Comparison of ENCODE assay signal across 8 cellular contexts in the genomic region with DNA sequence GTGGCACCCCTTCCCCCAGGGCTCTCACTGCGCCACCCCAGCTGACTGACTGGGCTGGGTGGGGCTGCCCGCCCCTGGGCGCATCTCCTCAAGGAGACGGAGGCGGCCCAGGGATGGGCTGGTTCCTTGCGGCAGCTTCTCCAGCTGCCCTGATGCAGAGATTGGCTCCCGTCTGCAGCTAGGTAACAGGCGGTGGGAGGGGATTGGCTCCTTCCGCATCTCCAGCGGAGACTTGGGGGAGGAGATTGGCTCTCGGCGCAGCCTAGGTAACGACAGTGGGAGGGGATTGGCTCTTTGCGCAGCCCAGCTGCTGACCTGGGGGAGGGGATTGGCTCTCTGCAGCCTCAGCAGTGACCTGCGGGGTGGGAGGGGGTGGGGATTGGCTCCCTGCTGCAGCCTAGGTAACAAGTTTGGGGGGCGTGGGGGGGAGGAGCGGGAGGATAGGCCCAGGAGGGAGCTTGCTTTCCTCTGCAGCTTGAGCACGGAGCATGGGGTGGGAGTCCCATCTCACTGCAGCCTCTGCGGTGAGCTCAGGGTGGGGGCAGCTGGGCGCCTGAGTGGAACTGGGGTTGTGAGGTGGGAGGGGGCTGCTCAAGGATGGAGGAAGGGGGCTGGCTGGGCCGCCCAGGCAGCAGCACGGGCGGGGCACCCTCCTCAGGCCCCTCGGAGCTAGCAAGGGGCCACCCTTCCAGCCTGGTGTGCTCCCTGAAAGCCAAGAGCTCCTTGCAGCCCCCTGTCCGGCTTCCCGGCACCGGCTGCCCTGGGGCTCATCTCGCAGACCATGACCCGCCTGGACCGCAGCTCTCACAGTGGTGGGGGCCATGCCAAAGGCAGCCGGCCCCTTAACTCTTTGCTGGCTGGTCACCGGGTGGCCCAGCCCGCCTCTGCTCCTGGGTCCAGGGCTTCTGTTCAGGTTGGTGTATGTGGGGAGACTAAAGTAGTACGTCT. TPM values are rescaled to one million over a fixed set of nuclear protein-coding genes. Genes with fewer than 3 reads are reported as not detected.
DNase-seq lines count a peak whose midpoint lies in the region; ATAC-seq and TF ChIP-seq lines count a peak whose summit lies in the region.

No MANE protein-coding gene starts in this region.

- H3K9me3 Mint-ChIP-seq in GM23338 (no peaks in the 10 kb centered on the region), chondrocyte (ENCODE audit: low read depth) (no peaks in the 10 kb centered on the region), T-cell (no peaks in the 10 kb centered on the region)

- no peaks in the 10 kb centered on the region for H3K27me3 ChIP-seq in GM23338 (ENCODE audit: insufficient read depth)
- no peaks in the 10 kb centered on the region for H3K27me3 ChIP-seq in subcutaneous abdominal adipose tissue (ENCODE audit: control insufficient read depth in 5 of 5, insufficient read depth in 4 of 5, low read length in 5 of 5)

- H4K20me1 ChIP-seq in GM23338 (replicated peaks; ENCODE audit: insufficient read depth) = peaks cover 32% of the 10 kb centered on the region; the same call in 1 of the 2 replicates

- peak; percentile 99 for DNase-seq in GM23338 (ENCODE audit: low spot score)
- peak; percentile 41 to 79 for DNase-seq in NCI-H524 (lab: John Stamatoyannopoulos, UW)
- no peak for DNase-seq in chondrocyte (ENCODE audit: low spot score)
- DNase-seq in left kidney (ENCODE audit: low read depth, low spot score) = peak; percentile 98
- no peak for DNase-seq in T-cell

- H3K4me3 Mint-ChIP-seq in GM23338 (peak overlapping the region; percentile 98), chondrocyte (ENCODE audit: unreplicated experiment) (peak overlapping the region; percentile 94), T-cell (no peak overlapping the region)

- H3K9me2 ChIP-seq in GM23338 (ENCODE audit: insufficient read depth) = no peaks in the 10 kb centered on the region

- peaks cover 20% of the 10 kb centered on the region for H3K27me3 Mint-ChIP-seq in GM23338 (ENCODE audit: insufficient read depth, low read depth, poor library complexity)
- H3K27me3 Mint-ChIP-seq in chondrocyte (ENCODE audit: low read depth) = no peaks in the 10 kb centered on the region
- H3K27me3 Mint-ChIP-seq in T-cell = no peaks in the 10 kb centered on the region

- H3K27ac ChIP-seq in GM23338 (ENCODE audit: low read depth) (peak overlapping the region; percentile 94), subcutaneous abdominal adipose tissue (ENCODE audit: low read depth, low read length) (peak overlapping the region; percentile 93)

- H3K4me3 ChIP-seq in GM23338 (peak overlapping the region; percentile 99), subcutaneous abdominal adipose tissue (ENCODE audit: low read depth in 1 of 5, low read length in 5 of 5) (peak overlapping the region; percentile 27 to 52 (median 29))

- H3K4me1 ChIP-seq in GM23338 (ENCODE audit: insufficient read depth) (peaks cover 65% of the 10 kb centered on the region), subcutaneous abdominal adipose tissue (ENCODE audit: control insufficient read depth in 5 of 5, insufficient read depth in 5 of 5, low read length in 5 of 5) (peaks cover 32 to 76% (median 67%) of the 10 kb centered on the region in 5 donors)

- CTCF ChIA-PET in T-cell (lab: Charles Lee) = no interaction called here

- H3K4me1 Mint-ChIP-seq in GM23338 (peaks cover 84% of the 10 kb centered on the region), chondrocyte (ENCODE audit: low read depth) (peaks cover 86% of the 10 kb centered on the region), T-cell (peaks cover 54 to 57% (median 56%) of the 10 kb centered on the region in 3 donors)

- no peaks in the 10 kb centered on the region for H3K9me3 ChIP-seq in subcutaneous abdominal adipose tissue (ENCODE audit: control insufficient read depth in 5 of 5, low read length in 5 of 5)

- H3K36me3 ChIP-seq in GM23338 (ENCODE audit: insufficient read depth) = peaks cover 39% of the 10 kb centered on the region
- H3K36me3 ChIP-seq in subcutaneous abdominal adipose tissue (ENCODE audit: control insufficient read depth in 5 of 5, insufficient read depth in 5 of 5, low read length in 5 of 5) = peaks cover 8 to 67% (median 53%) of the 10 kb centered on the region in 5 donors

- POLR2A ChIA-PET in T-cell (lab: Charles Lee) = interaction anchor here (0.5 kb wide), 2 partner anchors 26 to 1133 kb away, joined by 3 read pairs; no protein-coding TSS in a partner anchor

- H3K79me2 ChIP-seq in GM23338 (replicated peaks; ENCODE audit: insufficient read depth) = peaks cover 85% of the 10 kb centered on the region

- ATAC-seq in GM23338 = peak; percentile 77
- no peak for ATAC-seq in T-cell (replicated peaks in 1 of 4)
- no peak for ATAC-seq in HG03039 (IDR thresholded peaks at IDR 0.05; ENCODE audit: unreplicated experiment)
- ATAC-seq in GM19455 (IDR thresholded peaks at IDR 0.05; ENCODE audit: unreplicated experiment) = no peak

- H3K4me2 ChIP-seq in GM23338 = peak overlapping the region; percentile 94

- no peak overlapping the region for H2AFZ ChIP-seq in GM23338

- TF ChIP-seq CTCF in GM23338 (conservative IDR thresholded peaks at IDR 0.05; ENCODE audit: low read depth in 2 of 2) (no peak), chondrocyte (IDR thresholded peaks at IDR 0.05) (no peak)

- H3K36me3 Mint-ChIP-seq in GM23338 (ENCODE audit: low read depth) (peaks cover 82% of the 10 kb centered on the region), chondrocyte (ENCODE audit: low read depth) (peaks cover 45% of the 10 kb centered on the region), T-cell (peaks cover 55% of the 10 kb centered on the region)

- peaks cover 35% of the 10 kb centered on the region; the same call in 1 of the 2 replicates for H3F3A ChIP-seq in GM23338 (replicated peaks; ENCODE audit: low read depth)

- peak overlapping the region in 4 of 5 donors; percentile 31 to 50 (median 44) for H3K9ac ChIP-seq in subcutaneous abdominal adipose tissue (ENCODE audit: low read length in 5 of 5)

- H3K27ac Mint-ChIP-seq in GM23338 (peak overlapping the region; percentile 100), chondrocyte (ENCODE audit: unreplicated experiment) (peak overlapping the region; percentile 100), T-cell (no peak overlapping the region)

TF ChIP-seq in GM23338, 12 proteins besides CTCF, POLR2A, EP300 and RAD21:
- TF ChIP-seq EZH2 (IDR thresholded peaks at IDR 0.05; ENCODE audit: low read depth, unreplicated experiment) = no peak
- TF ChIP-seq POLR2AphosphoS5 (IDR thresholded peaks at IDR 0.05; ENCODE audit: low read depth) = peak; percentile 80
- TF ChIP-seq, protein P1, sequence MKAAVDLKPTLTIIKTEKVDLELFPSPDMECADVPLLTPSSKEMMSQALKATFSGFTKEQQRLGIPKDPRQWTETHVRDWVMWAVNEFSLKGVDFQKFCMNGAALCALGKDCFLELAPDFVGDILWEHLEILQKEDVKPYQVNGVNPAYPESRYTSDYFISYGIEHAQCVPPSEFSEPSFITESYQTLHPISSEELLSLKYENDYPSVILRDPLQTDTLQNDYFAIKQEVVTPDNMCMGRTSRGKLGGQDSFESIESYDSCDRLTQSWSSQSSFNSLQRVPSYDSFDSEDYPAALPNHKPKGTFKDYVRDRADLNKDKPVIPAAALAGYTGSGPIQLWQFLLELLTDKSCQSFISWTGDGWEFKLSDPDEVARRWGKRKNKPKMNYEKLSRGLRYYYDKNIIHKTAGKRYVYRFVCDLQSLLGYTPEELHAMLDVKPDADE (IDR thresholded peaks at IDR 0.05) = no peak
- TF ChIP-seq ZNF331 (CRISPR knock-in tag; IDR thresholded peaks at IDR 0.05; ENCODE audit: low read depth) = no peak
- peak; percentile 61 for TF ChIP-seq CREB1 (CRISPR knock-in tag; IDR thresholded peaks at IDR 0.05; ENCODE audit: low read depth)
- no peak for TF ChIP-seq EZH2phosphoT487 (IDR thresholded peaks at IDR 0.05; ENCODE audit: unreplicated experiment)

RNA-seq across cellular contexts. Expression of a gene that starts 6.4 kb away (rescaled TPM):
- total RNA-seq in GM23338 (2014; rRNA removed; shearing (Covaris generic)) = 138 and 157 TPM in 2 replicates
- 39.9 and 49.9 TPM in 2 replicates for polyA plus RNA-seq in GM23338 (2016; fragmentation: Nextera tagmentation; extraction: Ambion mirVana)
- total RNA-seq in chondrocyte (290 to 445 TPM (median 444 TPM) in 3 replicates), T-cell (10 to 100 TPM; 30.3 to 61.6 (median 43.9) TPM)

RNA-seq across cellular contexts. Expression of a gene that starts 16.9 kb away (rescaled TPM):
- total RNA-seq in GM23338 (2014; rRNA removed; shearing (Covaris generic)) = not detected in 2 replicates
- polyA plus RNA-seq in GM23338 (2016; fragmentation: Nextera tagmentation; extraction: Ambion mirVana) = not detected in 2 replicates
- total RNA-seq in chondrocyte (157 to 228 TPM (median 219 TPM) in 3 replicates), T-cell (1 to 10 TPM; 1.2 to 2.6 (median 1.9) TPM)

RNA-seq across cellular contexts. Expression of a gene that starts 46.8 kb away (rescaled TPM):
- 113 and 127 TPM in 2 replicates for total RNA-seq in GM23338 (2014; rRNA removed; shearing (Covaris generic))
- polyA plus RNA-seq in GM23338 (2016; fragmentation: Nextera tagmentation; extraction: Ambion mirVana) = 223 and 243 TPM in 2 replicates
- 73.6 to 78.2 TPM (median 74.9 TPM) in 3 replicates for total RNA-seq in chondrocyte
- total RNA-seq in T-cell = 10 to 100 TPM; 19.6 to 32.4 (median 30.7) TPM

RNA-seq across cellular contexts. Expression of a gene that starts 53.1 kb away (rescaled TPM):
- 13.7 and 16.3 TPM in 2 replicates for total RNA-seq in GM23338 (2014; rRNA removed; shearing (Covaris generic))
- 7.9 and 8.0 TPM in 2 replicates for polyA plus RNA-seq in GM23338 (2016; fragmentation: Nextera tagmentation; extraction: Ambion mirVana)
- total RNA-seq in chondrocyte (22.3 to 24.7 TPM (median 22.5 TPM) in 3 replicates), T-cell (10 to 100 TPM; 10.6 to 20.4 (median 19.5) TPM)

Comparison
In these comparisons a context has a peak if more than half of its experiments do, and no peak if none do; other contexts are left out.
1. DNase-seq: peak in GM23338 (single experiment), NCI-H524 (2 of 2) and left kidney (single experiment); none in chondrocyte (single experiment) and T-cell (0 of 34).
2. H3K27ac Mint-ChIP-seq: peak in GM23338 (single experiment) and chondrocyte (single experiment); none in T-cell (0 of 2).
3. H3K4me3 Mint-ChIP-seq: peak in GM23338 (single experiment) and chondrocyte (single experiment); none in T-cell (0 of 3).
4. RNA of a gene that starts 16.9 kb away (total RNA-seq): 157 to 228 TPM in chondrocyte; 1.2 to 2.6 TPM in T-cell and not detected in GM23338; every median in the first group is over 10 times any median in the second.